Comparison of ENCODE assay signal across 1 cellular context in genomic region chr2:20525041-20526035, GRCh38.
A peak's percentile ranks its signal among the peaks of the same experiment; 100 is the strongest.
TF ChIP-seq lines count a peak whose summit lies in the region.

No MANE protein-coding gene starts in this region.

TF ChIP-seq in HepG2, 621 proteins besides CTCF, POLR2A, EP300 and RAD21 (continued from another document and continues in another):
- TF ChIP-seq ETV6 (CRISPR knock-in tag; conservative IDR thresholded peaks at IDR 0.05) = 0 out of 2 replicates have a peak, but pooled peaks have one; percentile 56
- 0 out of 2 replicates have a peak, but pooled peaks have one; percentile 15 for TF ChIP-seq TFDP1 (CRISPR knock-in tag; IDR thresholded peaks at IDR 0.05; ENCODE audit: borderline replicate concordance)
- TF ChIP-seq ZNF451 (CRISPR knock-in tag; IDR thresholded peaks at IDR 0.05) = no peak
- peak; percentile 63 for TF ChIP-seq U2AF1 (optimal IDR thresholded peaks at IDR 0.05; ENCODE audit: low read depth, low read length)
- 0 out of 2 replicates have a peak, but pooled peaks have one; percentile 60 for TF ChIP-seq FUBP1 (CRISPR knock-in tag; IDR thresholded peaks at IDR 0.05; ENCODE audit: borderline replicate concordance)
- TF ChIP-seq ZNF354B (CRISPR knock-in tag; IDR thresholded peaks at IDR 0.05) = no peak
- peak; percentile 59 for TF ChIP-seq RARA (CRISPR knock-in tag; IDR thresholded peaks at IDR 0.05)
- no peak for TF ChIP-seq ZSCAN5A (CRISPR knock-in tag; IDR thresholded peaks at IDR 0.05; ENCODE audit: borderline replicate concordance)
- TF ChIP-seq ZZZ3 (CRISPR knock-in tag; IDR thresholded peaks at IDR 0.05; ENCODE audit: borderline replicate concordance) = 0 out of 2 replicates have a peak, but pooled peaks have one; percentile 67
- peak; percentile 78 for TF ChIP-seq SALL1 (CRISPR knock-in tag; IDR thresholded peaks at IDR 0.05)
- no peak for TF ChIP-seq IRF1 (CRISPR knock-in tag; IDR thresholded peaks at IDR 0.05; ENCODE audit: low read depth)
- TF ChIP-seq ZMAT3 (CRISPR knock-in tag; conservative IDR thresholded peaks at IDR 0.05) = no peak
- TF ChIP-seq GPN1 (CRISPR knock-in tag; IDR thresholded peaks at IDR 0.05; ENCODE audit: borderline replicate concordance) = no peak
- TF ChIP-seq ZNF547 (CRISPR knock-in tag; IDR thresholded peaks at IDR 0.05) = 0 out of 2 replicates have a peak, but pooled peaks have one; percentile 29
- TF ChIP-seq E2F2 (CRISPR knock-in tag; IDR thresholded peaks at IDR 0.05; ENCODE audit: borderline replicate concordance) = no peak
- TF ChIP-seq ZBTB20 (CRISPR knock-in tag; IDR thresholded peaks at IDR 0.05; ENCODE audit: borderline replicate concordance, low read depth) = peak; percentile 65; the same call in 1 of the 2 replicates
- TF ChIP-seq ZNF883 (CRISPR knock-in tag; IDR thresholded peaks at IDR 0.05; ENCODE audit: not compliant biosample characterization) = peak; percentile 77
- peak; percentile 30 for TF ChIP-seq SKI (IDR thresholded peaks at IDR 0.05; ENCODE audit: partially characterized antibody)
- peak; percentile 62; the same call in 1 of the 2 replicates for TF ChIP-seq ZNF747 (CRISPR knock-in tag; IDR thresholded peaks at IDR 0.05; ENCODE audit: borderline replicate concordance)
- no peak for TF ChIP-seq CREB3 (CRISPR knock-in tag; IDR thresholded peaks at IDR 0.05)
- no peak for TF ChIP-seq ZNF781 (CRISPR knock-in tag; IDR thresholded peaks at IDR 0.05; ENCODE audit: borderline replicate concordance, not compliant biosample characterization)
- TF ChIP-seq RXRB (CRISPR knock-in tag; IDR thresholded peaks at IDR 0.05; ENCODE audit: borderline replicate concordance) = peak; percentile 63
- peak; percentile 54; the same call in 1 of the 2 replicates for TF ChIP-seq NCOR1 (IDR thresholded peaks at IDR 0.05; ENCODE audit: borderline replicate concordance, low read length)
- TF ChIP-seq ZNF605 (CRISPR knock-in tag; IDR thresholded peaks at IDR 0.05) = peak; percentile 90
- TF ChIP-seq MIER3 (CRISPR knock-in tag; IDR thresholded peaks at IDR 0.05; ENCODE audit: borderline replicate concordance) = 0 out of 2 replicates have a peak, but pooled peaks have one; percentile 27
- peak; percentile 55 for TF ChIP-seq RBM39 (IDR thresholded peaks at IDR 0.05; ENCODE audit: low read depth, low read length, poor library complexity, severe bottlenecking)
- peak; percentile 44; the same call in 1 of the 2 replicates for TF ChIP-seq THRA (CRISPR knock-in tag; IDR thresholded peaks at IDR 0.05; ENCODE audit: borderline replicate concordance)
- no peak for TF ChIP-seq ZNF639 (CRISPR knock-in tag; conservative IDR thresholded peaks at IDR 0.05)
- TF ChIP-seq MED13 (CRISPR knock-in tag; IDR thresholded peaks at IDR 0.05) = no peak
- no peak for TF ChIP-seq NR3C1 (CRISPR knock-in tag; IDR thresholded peaks at IDR 0.05)
- no peak for TF ChIP-seq PBX3 (CRISPR knock-in tag; IDR thresholded peaks at IDR 0.05; ENCODE audit: borderline replicate concordance)
- peak; percentile 53; the same call in 1 of the 2 replicates for TF ChIP-seq ZNF121 (CRISPR knock-in tag; IDR thresholded peaks at IDR 0.05)
- peak; percentile 72 for TF ChIP-seq SAP130 (CRISPR knock-in tag; IDR thresholded peaks at IDR 0.05; ENCODE audit: low read depth)
- TF ChIP-seq TFE3 (CRISPR knock-in tag; IDR thresholded peaks at IDR 0.05) = peak; percentile 39; the same call in 1 of the 2 replicates
- peak in 1 of 2 experiments; percentile 35; a peak in 2 of 4 replicates for TF ChIP-seq NR2F1 (CRISPR knock-in tag; IDR thresholded peaks at IDR 0.05)
- peak; percentile 46; the same call in 1 of the 2 replicates for TF ChIP-seq MXD4 (CRISPR knock-in tag; IDR thresholded peaks at IDR 0.05)
- peak; percentile 44; the same call in 1 of the 2 replicates for TF ChIP-seq ARID4A (CRISPR knock-in tag; IDR thresholded peaks at IDR 0.05; ENCODE audit: borderline replicate concordance)
- no peak for TF ChIP-seq STAT5B (CRISPR knock-in tag; IDR thresholded peaks at IDR 0.05)
- peak; percentile 24; the same call in 1 of the 2 replicates for TF ChIP-seq SMAD3 (CRISPR knock-in tag; IDR thresholded peaks at IDR 0.05)
- no peak for TF ChIP-seq SOX13 (IDR thresholded peaks at IDR 0.05)
- peak; percentile 12 to 67; a peak in 1 of 4 replicates for TF ChIP-seq SOX13 (CRISPR knock-in tag; conservative IDR thresholded peaks at IDR 0.05 in 1 of 2, IDR thresholded peaks at IDR 0.05 in 1 of 2)
- TF ChIP-seq HNF4G (IDR thresholded peaks at IDR 0.05; ENCODE audit: borderline replicate concordance, low read depth, low read length) = no peak; the same call in 1 of the 2 replicates
- no peak for TF ChIP-seq HNF4G (CRISPR knock-in tag; IDR thresholded peaks at IDR 0.05; ENCODE audit: borderline replicate concordance, low read depth)
- TF ChIP-seq ZMYM3 (CRISPR knock-in tag; IDR thresholded peaks at IDR 0.05) = peak; percentile 79; the same call in 1 of the 2 replicates
- TF ChIP-seq YY1 (IDR thresholded peaks at IDR 0.05; ENCODE audit: insufficient read depth, insufficient replicate concordance, low read depth, low read length) = no peak
- no peak for TF ChIP-seq DNMT1 (CRISPR knock-in tag; IDR thresholded peaks at IDR 0.05)
